ENCODE assay signal across 16 cellular contexts in genomic region chr13:98479496-98480003, GRCh38.
A peak's percentile ranks its signal among the peaks of the same experiment; 100 is the strongest.
DNase-seq lines count a peak whose midpoint lies in the region; TF ChIP-seq lines count a peak whose summit lies in the region.
"Had no signal": no experiment of that assay in that cellular context is flagged by ENCODE, and none has a peak within 500 bp of the region (broad histone marks: within the 10 kb centered on the region; RNA-seq: fewer than 3 reads in every experiment).

No MANE protein-coding gene starts in this region.

- intact Hi-C loops in CD4-positive, alpha-beta memory T cell (cut with micrococcal nuclease) = loop anchor here (5.0 kb wide), 2 partner anchors 38 to 1018 kb away; no protein-coding TSS in a partner anchor
- intact Hi-C loops in PC-9 (cut with micrococcal nuclease; ENCODE audit: unreplicated experiment) = no loop called here

- H3K4me3 ChIP-seq in CD4-positive, alpha-beta memory T cell (ENCODE audit: low read length in 2 of 2) = no peak overlapping the region
- H3K4me3 ChIP-seq in PC-9 (no peak overlapping the region), rectal smooth muscle tissue (ENCODE audit: low read length) (no peak overlapping the region), Karpas-422 (ENCODE audit: low read length) (no peak overlapping the region)
- H3K4me3 ChIP-seq: lower lobe of right lung, SJCRH30 had no signal

- POLR2A ChIA-PET in CD4-positive, alpha-beta memory T cell (lab: Charles Lee; ENCODE audit: partially characterized antibody) = interaction anchor here (1.5 kb wide), 1 partner anchor 102 kb away, joined by 3 read pairs; no protein-coding TSS in a partner anchor
- POLR2A ChIA-PET in PC-9 (lab: Charles Lee; ENCODE audit: unreplicated experiment) = no interaction called here

- CTCF ChIA-PET in CD4-positive, alpha-beta memory T cell (lab: Charles Lee; ENCODE audit: partially characterized antibody) = interaction anchor here (0.9 to 11.0 kb wide), 6 partner anchors 20 to 194 kb away, joined by 3 to 101 read pairs (median 3); no protein-coding TSS in a partner anchor
- CTCF ChIA-PET in PC-9 (lab: Charles Lee) = no interaction called here

- H3K9me2 ChIP-seq in PC-9 (ENCODE audit: insufficient read depth) (no peaks in the 10 kb centered on the region), Karpas-422 (replicated peaks; ENCODE audit: insufficient read depth, low read length) (no peaks in the 10 kb centered on the region)

- H2AFZ ChIP-seq in PC-9 (no peak overlapping the region), Karpas-422 (ENCODE audit: low read length) (no peak overlapping the region)

- H3K4me3 Mint-ChIP-seq in CD4-positive, alpha-beta memory T cell = peak overlapping the region in 2 of 8 donors; percentile 8 to 36
- no peak overlapping the region for H3K4me3 Mint-ChIP-seq in endothelial cell (ENCODE audit: unreplicated experiment)

- H3K79me2 ChIP-seq in PC-9 (ENCODE audit: low read depth) (peaks cover 91% of the 10 kb centered on the region), Karpas-422 (ENCODE audit: low read length) (peaks cover 81% of the 10 kb centered on the region)

- TF ChIP-seq CTCF in PC-9 (conservative IDR thresholded peaks at IDR 0.05) (no peak), endothelial cell (IDR thresholded peaks at IDR 0.05; ENCODE audit: unreplicated experiment) (no peak), GM10266 (IDR thresholded peaks at IDR 0.05; ENCODE audit: control insufficient read depth, insufficient read depth, low read depth, missing control alignments) (no peak)

- H3K27me3 Mint-ChIP-seq in CD4-positive, alpha-beta memory T cell = no peaks in the 10 kb centered on the region
- H3K27me3 Mint-ChIP-seq in endothelial cell (ENCODE audit: unreplicated experiment) = peaks cover 15% of the 10 kb centered on the region
- H3K27me3 Mint-ChIP-seq: activated naive CD8-positive, alpha-beta T cell treated with anti-CD3 and anti-CD28 coated beads, Interleukin-2, amount 10 ng/mL, durations not matched to agents 7 days and 5 days; naive B cell had no signal

- H3K4me2 ChIP-seq in PC-9 (no peak overlapping the region), Karpas-422 (ENCODE audit: low read depth, low read length, poor library complexity, severe bottlenecking) (no peak overlapping the region)

- no TSS peak for BruUV-seq in PC-9 (replicated peaks; lab: Mats Ljungman, UMichigan)

- peak overlapping the region in 6 of 7 donors; percentile 70 to 93 (median 87) for H3K27ac Mint-ChIP-seq in CD4-positive, alpha-beta memory T cell
- peak overlapping the region; percentile 74 for H3K27ac Mint-ChIP-seq in endothelial cell (ENCODE audit: unreplicated experiment)

- H3K9ac ChIP-seq in rectal smooth muscle tissue (ENCODE audit: low read length) = no peak overlapping the region
- H3K9ac ChIP-seq in Karpas-422 (ENCODE audit: low read length) = no peak overlapping the region

- H3K27ac ChIP-seq in CD4-positive, alpha-beta memory T cell (ENCODE audit: low read depth, low read length) = no peak overlapping the region
- peak overlapping the region; percentile 94; the same call in 1 of the 2 replicates for H3K27ac ChIP-seq in PC-9
- peak overlapping the region; percentile 41 for H3K27ac ChIP-seq in rectal smooth muscle tissue (ENCODE audit: low read depth, low read length)
- H3K27ac ChIP-seq in Karpas-422 (ENCODE audit: low read length) = no peak overlapping the region
- H3K27ac ChIP-seq: lower lobe of right lung, SJCRH30 had no signal

- H3K9me3 Mint-ChIP-seq in CD4-positive, alpha-beta memory T cell = no peaks in the 10 kb centered on the region
- no peaks in the 10 kb centered on the region for H3K9me3 Mint-ChIP-seq in endothelial cell (ENCODE audit: unreplicated experiment)
- H3K9me3 Mint-ChIP-seq: activated naive CD8-positive, alpha-beta T cell treated with anti-CD3 and anti-CD28 coated beads, Interleukin-2, amount 10 ng/mL, durations not matched to agents 7 days and 5 days; naive B cell had no signal

- H3F3A ChIP-seq in PC-9 (ENCODE audit: insufficient read depth, low read depth) = peaks cover 77% of the 10 kb centered on the region

- peaks cover 88% of the 10 kb centered on the region for H3K4me1 ChIP-seq in CD4-positive, alpha-beta memory T cell (ENCODE audit: insufficient read depth, low read length)
- H3K4me1 ChIP-seq in PC-9 (replicated peaks; ENCODE audit: insufficient read depth) = peaks cover 70% of the 10 kb centered on the region
- peaks cover 40% of the 10 kb centered on the region for H3K4me1 ChIP-seq in rectal smooth muscle tissue (ENCODE audit: control insufficient read depth, insufficient read depth, low read length)
- H3K4me1 ChIP-seq in Karpas-422 (ENCODE audit: low read length) = no peaks in the 10 kb centered on the region; the same call in 1 of the 2 replicates

- H3K36me3 Mint-ChIP-seq in CD4-positive, alpha-beta memory T cell = peaks cover 9 to 32% of the 10 kb centered on the region in 2 donors
- peaks cover 18% of the 10 kb centered on the region for H3K36me3 Mint-ChIP-seq in endothelial cell (ENCODE audit: low read depth, unreplicated experiment)
- H3K36me3 Mint-ChIP-seq: naive B cell had no signal

- no peaks in the 10 kb centered on the region for H4K20me1 ChIP-seq in PC-9 (ENCODE audit: insufficient read depth)
- H4K20me1 ChIP-seq in Karpas-422 (ENCODE audit: insufficient read depth, low read depth, low read length) = peaks cover 47% of the 10 kb centered on the region

- H3K9me3 ChIP-seq in CD4-positive, alpha-beta memory T cell (ENCODE audit: control insufficient read depth in 1 of 2, low read length in 2 of 2) = no peaks in the 10 kb centered on the region
- H3K9me3 ChIP-seq in PC-9 (ENCODE audit: insufficient read depth, low read depth) = no peaks in the 10 kb centered on the region
- H3K9me3 ChIP-seq in Karpas-422 (ENCODE audit: low read length) = no peaks in the 10 kb centered on the region
- H3K9me3 ChIP-seq: lower lobe of right lung, SJCRH30 had no signal

- H3K36me3 ChIP-seq in CD4-positive, alpha-beta memory T cell (ENCODE audit: insufficient read depth, low read length) = peaks cover 6% of the 10 kb centered on the region
- H3K36me3 ChIP-seq in PC-9 (ENCODE audit: low read depth) = peaks cover 5% of the 10 kb centered on the region
- no peaks in the 10 kb centered on the region for H3K36me3 ChIP-seq in rectal smooth muscle tissue (ENCODE audit: control insufficient read depth, insufficient read depth, low read length)
- peaks cover 6% of the 10 kb centered on the region; the same call in 1 of the 2 replicates for H3K36me3 ChIP-seq in Karpas-422 (ENCODE audit: insufficient read depth, low read length)
- H3K36me3 ChIP-seq: SJCRH30 had no signal

- no peak for DNase-seq in CD4-positive, alpha-beta memory T cell
- DNase-seq in PC-9 = no peak
- DNase-seq in endothelial cell (ENCODE audit: low spot score) = no peak
- DNase-seq in DMS 273 treated with DMSO at 0.1 percent for 48 hours (lab: John Stamatoyannopoulos, UW) = no peak
- no peak for DNase-seq in GM10266 (ENCODE audit: extremely low spot score)
- DNase-seq in Karpas-422 = no peak
- DNase-seq: activated CD4-positive, alpha-beta T cell treated with anti-CD3 and anti-CD28 coated beads for 4 hours; activated naive CD8-positive, alpha-beta T cell treated with anti-CD3 and anti-CD28 coated beads, Interleukin-2, amount 10 ng/mL, durations not matched to agents 7 days and 5 days; activated T-cell treated with anti-CD3 and anti-CD28 coated beads for 4 hours; lower lobe of right lung; MV-4-11; naive B cell; NCI-H2029 treated with DMSO at 0.1 percent for 48 hours; NCI-H510A treated with DMSO at 0.1 percent for 48 hours; SJCRH30 had no signal

- H3K4me1 Mint-ChIP-seq in CD4-positive, alpha-beta memory T cell = peaks cover 59 to 80% (median 72%) of the 10 kb centered on the region in 4 donors
- H3K4me1 Mint-ChIP-seq in endothelial cell (ENCODE audit: unreplicated experiment) = peaks cover 53% of the 10 kb centered on the region

- no peaks in the 10 kb centered on the region for H3K27me3 ChIP-seq in CD4-positive, alpha-beta memory T cell (ENCODE audit: insufficient read depth, low read length)
- H3K27me3 ChIP-seq in PC-9 (ENCODE audit: insufficient read depth, low read depth) = no peaks in the 10 kb centered on the region
- H3K27me3 ChIP-seq in rectal smooth muscle tissue (ENCODE audit: control insufficient read depth, insufficient read depth, low read length) = no peaks in the 10 kb centered on the region
- H3K27me3 ChIP-seq in Karpas-422 (ENCODE audit: low read length) = no peaks in the 10 kb centered on the region
- H3K27me3 ChIP-seq: SJCRH30 had no signal

Comparison
In these comparisons a context has a peak if more than half of its experiments do, and no peak if none do; other contexts are left out.
1. H3K27ac ChIP-seq: peak in PC-9 (single experiment) and rectal smooth muscle tissue (single experiment); none in CD4-positive, alpha-beta memory T cell (single experiment) and Karpas-422 (single experiment).